Comparison of ENCODE assay signal across 29 cellular contexts in genomic region chr2:232299927-232300674, GRCh38.
DNase-seq lines count a peak whose midpoint lies in the region; ATAC-seq, FAIRE-seq and TF ChIP-seq lines count a peak whose summit lies in the region.
"Had no signal": no experiment of that assay in that cellular context is flagged by ENCODE, and none has a peak within 500 bp of the region (broad histone marks: within the 10 kb centered on the region; RNA-seq: fewer than 3 reads in every experiment).

No MANE protein-coding gene starts in this region.

- intact Hi-C loops in natural killer cell (cut with micrococcal nuclease), result loop anchor here (1.0 kb wide), 1 partner anchor 15 kb away; no protein-coding TSS in a partner anchor

- peak overlapping the region; percentile 87 for H3K27ac Mint-ChIP-seq in natural killer cell
- H3K27ac Mint-ChIP-seq: activated CD4-positive, alpha-beta memory T cell treated with anti-CD3 and anti-CD28 coated beads, Interleukin-2, amount 10 ng/mL, durations not matched to agents 7 days and 5 days; dendritic cell treated with granulocyte-macrophage colony-stimulating factor and Interleukin-4, amounts not matched to agents 40 ng/mL and 50 ng/mL, for 4 days; nephron; T-helper 1 cell treated with Interleukin-12 subunit alpha and Interleukin-12 subunit beta and Interleukin-4 antibody, amounts not matched to agents 30 μg/mL and 1 μg/mL, for 36 hours had no signal

- TF ChIP-seq CTCF in bronchial epithelial cell (IDR thresholded peaks at IDR 0.05; ENCODE audit: insufficient read depth, low read length, severe bottlenecking), result no peak
- TF ChIP-seq CTCF in natural killer cell (IDR thresholded peaks at IDR 0.05), result no peak

- no peaks in the 10 kb centered on the region for H3K9me3 ChIP-seq in MG63
- H3K9me3 ChIP-seq: esophagus muscularis mucosa, upper lobe of left lung had no signal

- H3K9me3 Mint-ChIP-seq in natural killer cell, result no peaks in the 10 kb centered on the region
- H3K9me3 Mint-ChIP-seq: activated CD4-positive, alpha-beta memory T cell treated with anti-CD3 and anti-CD28 coated beads, Interleukin-2, amount 10 ng/mL, durations not matched to agents 7 days and 5 days; CD4-positive, alpha-beta T cell had no signal

- ATAC-seq in natural killer cell (peak; percentile 83 to 96 (median 86)), HG03571 (IDR thresholded peaks at IDR 0.05; ENCODE audit: unreplicated experiment) (no peak)
- ATAC-seq: foreskin keratinocyte, SK-N-SH treated with all-trans-retinoic acid at 6 μM for 48 hours had no signal

- H3K27me3 ChIP-seq in bronchial epithelial cell (ENCODE audit: control insufficient read depth, insufficient read depth, low read length), result no peaks in the 10 kb centered on the region
- no peaks in the 10 kb centered on the region for H3K27me3 ChIP-seq in MG63
- H3K27me3 ChIP-seq: esophagus muscularis mucosa, foreskin keratinocyte, upper lobe of left lung had no signal

- DNase-seq in DMS53 (lab: John Stamatoyannopoulos, UW) (peak; percentile 14), DMS53 treated with DMSO at 0.1 percent for 48 hours (lab: John Stamatoyannopoulos, UW; ENCODE audit: unreplicated experiment) (no peak), HT-29 (ENCODE audit: low spot score) (peak; percentile 40), bronchial epithelial cell (ENCODE audit: low read depth) (no peak), natural killer cell (no peak), MG63 (no peak), NCI-H187 treated with DMSO at 0.1 percent for 48 hours (lab: John Stamatoyannopoulos, UW) (no peak)
- DNase-seq: activated CD4-positive, alpha-beta memory T cell treated with anti-CD3 and anti-CD28 coated beads, Interleukin-2, amount 10 ng/mL, durations not matched to agents 7 days and 5 days; activated effector memory CD4-positive, alpha-beta T cell treated with anti-CD3 and anti-CD28 coated beads, Interleukin-2, amount 50 U/mL, for 16 hours; activated T-cell treated with anti-CD3 and anti-CD28 coated beads for 4 hours; CD4-positive, alpha-beta T cell; foreskin keratinocyte; GOT3; head of caudate nucleus; midbrain; NCI-H1105; NCI-H526 treated with DMSO at 0.1 percent for 48 hours; NK-92 treated with Interleukin-12 subunit alpha and Interleukin-12 subunit beta, amount 100 ng/mL, for 24 hours; Right ventricle myocardium superior; stimulated activated CD4-positive, alpha-beta T cell treated with anti-CD3 and anti-CD28 coated beads, Interleukin-4, amount 100 ng/mL, for 24 hours; substantia nigra; upper lobe of left lung had no signal

- H3K4me1 Mint-ChIP-seq in natural killer cell, result peaks cover 25 to 28% of the 10 kb centered on the region in 2 donors
- H3K4me1 Mint-ChIP-seq: nephron had no signal

- H3K4me3 ChIP-seq in bronchial epithelial cell (ENCODE audit: low read depth, low read length) (no peak overlapping the region), MG63 (no peak overlapping the region)
- H3K4me3 ChIP-seq: esophagus muscularis mucosa, upper lobe of left lung had no signal

- no peaks in the 10 kb centered on the region for H3K36me3 ChIP-seq in bronchial epithelial cell (ENCODE audit: control insufficient read depth, insufficient read depth, low read length)
- H3K36me3 ChIP-seq in MG63, result no peaks in the 10 kb centered on the region

- H3K36me3 Mint-ChIP-seq in natural killer cell, result no peaks in the 10 kb centered on the region

- peak; percentile 77 for FAIRE-seq in bronchial epithelial cell (lab: Jason Lieb, UNC)
- FAIRE-seq: TTC549 had no signal

- no peaks in the 10 kb centered on the region for H3K27me3 Mint-ChIP-seq in natural killer cell (ENCODE audit: low read depth in 2 of 2)
- H3K27me3 Mint-ChIP-seq: activated CD4-positive, alpha-beta memory T cell treated with anti-CD3 and anti-CD28 coated beads, Interleukin-2, amount 10 ng/mL, durations not matched to agents 7 days and 5 days; CD4-positive, alpha-beta T cell; dendritic cell treated with granulocyte-macrophage colony-stimulating factor and Interleukin-4, amounts not matched to agents 40 ng/mL and 50 ng/mL, for 4 days had no signal

- peak overlapping the region; percentile 70 for H3K4me3 Mint-ChIP-seq in natural killer cell
- H3K4me3 Mint-ChIP-seq: activated CD4-positive, alpha-beta memory T cell treated with anti-CD3 and anti-CD28 coated beads, Interleukin-2, amount 10 ng/mL, durations not matched to agents 7 days and 5 days; CD4-positive, alpha-beta T cell; dendritic cell treated with granulocyte-macrophage colony-stimulating factor and Interleukin-4, amounts not matched to agents 40 ng/mL and 50 ng/mL, for 4 days; nephron; T-helper 1 cell treated with Interleukin-12 subunit alpha and Interleukin-12 subunit beta and Interleukin-4 antibody, amounts not matched to agents 30 μg/mL and 1 μg/mL, for 36 hours had no signal

Comparison
In these comparisons a context has a peak if more than half of its experiments do, and no peak if none do; other contexts are left out.
1. DNase-seq: peak in DMS53 (single experiment) and HT-29 (single experiment); none in DMS53 treated with DMSO at 0.1 percent for 48 hours (single experiment), bronchial epithelial cell (single experiment), natural killer cell (single experiment), MG63 (single experiment) and NCI-H187 treated with DMSO at 0.1 percent for 48 hours (single experiment).